In the genomic region with DNA sequence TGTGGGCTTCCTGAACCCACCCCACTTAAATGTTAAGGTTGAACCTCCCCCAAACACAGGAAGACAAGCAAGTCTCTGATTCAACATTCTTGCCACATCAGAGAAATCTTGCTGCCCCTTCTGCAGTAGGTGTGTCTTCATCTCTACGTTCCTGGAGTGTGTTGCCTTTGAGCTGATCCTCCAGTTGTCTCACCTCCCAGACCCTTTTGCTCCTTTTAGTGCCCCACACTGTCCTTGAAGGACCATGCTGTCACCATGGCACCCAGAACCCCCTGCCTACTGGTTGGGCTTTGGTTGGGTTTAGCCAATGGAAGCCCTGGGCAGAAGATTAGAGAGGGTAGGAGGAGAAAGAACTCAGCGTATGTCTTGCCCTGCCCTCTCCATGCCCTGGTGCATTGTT, we compare ENCODE assay signal across 9 cellular contexts. TPM values are rescaled to one million over a fixed set of nuclear protein-coding genes. Genes with fewer than 3 reads are reported as not detected.
DNase-seq lines count a peak whose midpoint lies in the region; TF ChIP-seq lines count a peak whose summit lies in the region.
"Had no signal": no experiment of that assay in that cellular context is flagged by ENCODE, and none has a peak within 500 bp of the region (broad histone marks: within the 10 kb centered on the region; RNA-seq: fewer than 3 reads in every experiment).

No MANE protein-coding gene starts in this region.

- no peak for TF ChIP-seq CTCF in osteoblast (IDR thresholded peaks at IDR 0.05; ENCODE audit: extremely low read depth, low read depth, low read length)
- TF ChIP-seq CTCF in vagina (IDR thresholded peaks at IDR 0.05), result no peak

- H2AFZ ChIP-seq in osteoblast (ENCODE audit: low read length), result no peak overlapping the region

- H3K36me3 ChIP-seq in osteoblast (ENCODE audit: insufficient read depth, low read length), result peaks cover 16% of the 10 kb centered on the region
- H3K36me3 ChIP-seq in vagina, result peaks cover 0 to 10% of the 10 kb centered on the region in 2 donors

- no peaks in the 10 kb centered on the region for H3K27me3 ChIP-seq in osteoblast (ENCODE audit: insufficient read depth, low read length)
- H3K27me3 ChIP-seq in vagina, result no peaks in the 10 kb centered on the region

- H3K9me3 Mint-ChIP-seq in activated naive CD8-positive, alpha-beta T cell treated with anti-CD3 and anti-CD28 coated beads for 36 hours, result no peaks in the 10 kb centered on the region

- H3K27ac ChIP-seq in osteoblast (ENCODE audit: low read depth, low read length) (no peak overlapping the region), vagina (no peak overlapping the region), substantia nigra (ENCODE audit: low read depth, low read length, poor library complexity, severe bottlenecking) (no peak overlapping the region)

- H3K4me2 ChIP-seq in osteoblast (ENCODE audit: insufficient read depth, low read length), result no peak overlapping the region

- intact Hi-C loops in vagina (cut with DNase I), result no loop called here

- peaks cover 84% of the 10 kb centered on the region for H3K79me2 ChIP-seq in osteoblast (ENCODE audit: insufficient read depth, low read length)

- no peaks in the 10 kb centered on the region for H3K27me3 Mint-ChIP-seq in activated naive CD8-positive, alpha-beta T cell treated with anti-CD3 and anti-CD28 coated beads for 36 hours

- H3K27ac Mint-ChIP-seq in activated naive CD8-positive, alpha-beta T cell treated with anti-CD3 and anti-CD28 coated beads for 36 hours, result peak overlapping the region; percentile 77

- H3K9me3 ChIP-seq in osteoblast (ENCODE audit: low read depth, low read length) (no peaks in the 10 kb centered on the region), vagina (no peaks in the 10 kb centered on the region)

- no peak overlapping the region for H3K4me3 ChIP-seq in osteoblast (ENCODE audit: insufficient read depth, low read length)
- no peak overlapping the region for H3K4me3 ChIP-seq in vagina

- peaks cover 40% of the 10 kb centered on the region for H4K20me1 ChIP-seq in osteoblast (ENCODE audit: insufficient read depth, low read length)

- H3K36me3 Mint-ChIP-seq in activated naive CD8-positive, alpha-beta T cell treated with anti-CD3 and anti-CD28 coated beads for 36 hours, result peaks cover 49% of the 10 kb centered on the region

- peaks cover 67% of the 10 kb centered on the region for H3K4me1 Mint-ChIP-seq in activated naive CD8-positive, alpha-beta T cell treated with anti-CD3 and anti-CD28 coated beads for 36 hours

- H3K4me3 Mint-ChIP-seq in activated naive CD8-positive, alpha-beta T cell treated with anti-CD3 and anti-CD28 coated beads for 36 hours, result peak overlapping the region; percentile 64

- H3K4me1 ChIP-seq in osteoblast (ENCODE audit: insufficient read depth, low read length) (peaks cover 10% of the 10 kb centered on the region), vagina (peaks cover 42% of the 10 kb centered on the region)

- TF ChIP-seq POLR2A in vagina (IDR thresholded peaks at IDR 0.05), result no peak

- DNase-seq in HCEC 1CT (peak; percentile 18), T-helper 22 cell (ENCODE audit: low read depth) (peak; percentile 39), osteoblast (ENCODE audit: insufficient read length, low spot score, missing footprints) (peak; percentile 37), NCI-H345 (lab: John Stamatoyannopoulos, UW) (no peak), vagina (ENCODE audit: extremely low spot score in 2 of 2) (no peak), substantia nigra (lab: John Stamatoyannopoulos, UW) (no peak), NCI-H748 (lab: John Stamatoyannopoulos, UW; ENCODE audit: unreplicated experiment) (no peak)
- peak; percentile 39 for DNase-seq in activated naive CD8-positive, alpha-beta T cell treated with anti-CD3 and anti-CD28 coated beads for 36 hours
- DNase-seq: DMS53 had no signal

RNA-seq across cellular contexts. Expression of gene CAB39, which starts 10.7 kb away (rescaled TPM):
- total RNA-seq in activated naive CD8-positive, alpha-beta T cell treated with anti-CD3 and anti-CD28 coated beads for 36 hours, result 100 to 1,000 TPM; 119 to 122 TPM
- 53.2 and 56.6 TPM in 2 replicates for total RNA-seq in osteoblast
- total RNA-seq in vagina, result 59.4 TPM

Comparison
In these comparisons a context has a peak if more than half of its experiments do, and no peak if none do; other contexts are left out.
1. DNase-seq: peak in HCEC 1CT (single experiment), T-helper 22 cell (single experiment), activated naive CD8-positive, alpha-beta T cell treated with anti-CD3 and anti-CD28 coated beads for 36 hours (single experiment) and osteoblast (single experiment); none in NCI-H345 (single experiment), vagina (0 of 2), substantia nigra (0 of 49) and NCI-H748 (single experiment).